ENCODE assay signal across 8 cellular contexts in genomic region chr18:54224379-54225014, GRCh38. TPM values are rescaled to one million over a fixed set of nuclear protein-coding genes. Genes with fewer than 3 reads are reported as not detected.
DNase-seq lines count a peak whose midpoint lies in the region; ATAC-seq, FAIRE-seq and TF ChIP-seq lines count a peak whose summit lies in the region.

A gene with protein sequence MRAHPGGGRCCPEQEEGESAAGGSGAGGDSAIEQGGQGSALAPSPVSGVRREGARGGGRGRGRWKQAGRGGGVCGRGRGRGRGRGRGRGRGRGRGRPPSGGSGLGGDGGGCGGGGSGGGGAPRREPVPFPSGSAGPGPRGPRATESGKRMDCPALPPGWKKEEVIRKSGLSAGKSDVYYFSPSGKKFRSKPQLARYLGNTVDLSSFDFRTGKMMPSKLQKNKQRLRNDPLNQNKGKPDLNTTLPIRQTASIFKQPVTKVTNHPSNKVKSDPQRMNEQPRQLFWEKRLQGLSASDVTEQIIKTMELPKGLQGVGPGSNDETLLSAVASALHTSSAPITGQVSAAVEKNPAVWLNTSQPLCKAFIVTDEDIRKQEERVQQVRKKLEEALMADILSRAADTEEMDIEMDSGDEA (minus strand): TSS chr18:54224669. CDS start chr18:54224559, 110 bp downstream.

- CTCF ChIA-PET in AG04449 (lab: Yijun Ruan, JAX) = interaction anchor here (0.7 to 1.4 kb wide), 2 partner anchors 11 to 46 kb away, joined by 3 to 4 read pairs; no protein-coding TSS in a partner anchor
- CTCF ChIA-PET in mammary epithelial cell (lab: Charles Lee; ENCODE audit: low non-redundant PET) = interaction anchor here (0.6 kb wide), 1 partner anchor 428 kb away, joined by 5 read pairs; no protein-coding TSS in a partner anchor

- H3K9ac ChIP-seq in mammary epithelial cell (ENCODE audit: insufficient read depth, low read length) (peak within 1 kb of the TSS; percentile 94), iPS-20b (ENCODE audit: low read depth, low read length) (peak within 1 kb of the TSS; percentile 68; the same call in 1 of the 2 replicates)

- H3K27ac ChIP-seq in WERI-Rb-1 (peak within 1 kb of the TSS; percentile 52), mammary epithelial cell (ENCODE audit: insufficient read depth, low read depth, low read length) (peak within 1 kb of the TSS; percentile 92), iPS-20b (ENCODE audit: low read length) (peak within 1 kb of the TSS; percentile 45), small intestine (ENCODE audit: low read depth in 1 of 2, low read length in 1 of 2) (peak within 1 kb of the TSS; percentile 68 to 90)

- DNase-seq in AG04449 (ENCODE audit: low read depth, low spot score) (peak; percentile 49), NCI-H2196 treated with DMSO at 0.1 percent for 48 hours (lab: John Stamatoyannopoulos, UW; ENCODE audit: unreplicated experiment) (peak; percentile 89), WERI-Rb-1 (peak; percentile 97), mammary epithelial cell (peak; percentile 94), small intestine (peak; percentile 94)

- FAIRE-seq in small intestine (lab: Jason Lieb, UNC) = no peak

- H3K4me2 ChIP-seq in mammary epithelial cell (ENCODE audit: insufficient read depth, low read depth, low read length) = peak within 1 kb of the TSS; percentile 96

- H2AFZ ChIP-seq in mammary epithelial cell (ENCODE audit: low read depth, low read length) = peak within 1 kb of the TSS; percentile 84

- in situ Hi-C loops in mammary epithelial cell (cut with MboI; ENCODE audit: low sequenced_read_pairs in 2 of 2) = loop anchor here in 1 of 2 donors (10.0 kb wide), 1 partner anchor 50 kb away; no protein-coding TSS in a partner anchor

- dilution Hi-C loops in mammary epithelial cell (cut with HindIII; ENCODE audit: low sequenced_read_pairs) = no loop called here

- TF ChIP-seq CTCF in AG04449 (IDR thresholded peaks at IDR 0.05; ENCODE audit: insufficient read depth, low read length, missing control alignments) = peak; percentile 33
- peak; percentile 27; the same call in 1 of the 2 replicates for TF ChIP-seq CTCF in WERI-Rb-1 (IDR thresholded peaks at IDR 0.05; ENCODE audit: low read depth, low read length)
- peak in 1 of 2 donors; percentile 41 for TF ChIP-seq CTCF in mammary epithelial cell (conservative IDR thresholded peaks at IDR 0.05 in 1 of 2, IDR thresholded peaks at IDR 0.05 in 1 of 2; ENCODE audit: extremely low read depth in 1 of 2, insufficient read depth in 1 of 2, low read depth in 1 of 2, low read length in 2 of 2)

- H4K20me1 ChIP-seq in mammary epithelial cell (ENCODE audit: insufficient read depth, low read length) = peaks cover 3% of the 10 kb centered on the region

- intact Hi-C loops in mammary epithelial cell (cut with micrococcal nuclease) = loop anchor here (1.0 to 5.0 kb wide), 2 partner anchors 23 to 77 kb away; no protein-coding TSS in a partner anchor

- H3K27me3 ChIP-seq in WERI-Rb-1 (ENCODE audit: insufficient read depth, low read depth, severe bottlenecking) (no peaks in the 10 kb centered on the region), mammary epithelial cell (ENCODE audit: insufficient read depth, low read length) (no peaks in the 10 kb centered on the region), iPS-20b (ENCODE audit: insufficient read depth, low read length) (no peaks in the 10 kb centered on the region), small intestine (ENCODE audit: control insufficient read depth in 2 of 2, insufficient read depth in 2 of 2, low read length in 2 of 2) (no peaks in the 10 kb centered on the region)

- H3K4me3 ChIP-seq in AG04449 (ENCODE audit: low read depth, low read length) (peak within 1 kb of the TSS; percentile 90), WERI-Rb-1 (ENCODE audit: low read depth, low read length) (peak within 1 kb of the TSS; percentile 60), mammary epithelial cell (replicated peaks in 1 of 3; ENCODE audit: insufficient read depth in 1 of 3, low read depth in 2 of 3, low read length in 3 of 3) (peak within 1 kb of the TSS; percentile 47 to 82 (median 77)), iPS-20b (ENCODE audit: low read length) (peak within 1 kb of the TSS; percentile 86), small intestine (ENCODE audit: low read depth in 1 of 2, low read length in 2 of 2) (peak within 1 kb of the TSS; percentile 96 to 99)

- H3K9me3 ChIP-seq in WERI-Rb-1 (ENCODE audit: severe bottlenecking) = peaks cover 5% of the 10 kb centered on the region
- no peaks in the 10 kb centered on the region for H3K9me3 ChIP-seq in mammary epithelial cell (replicated peaks; ENCODE audit: insufficient read depth, low read length)
- no peaks in the 10 kb centered on the region for H3K9me3 ChIP-seq in iPS-20b (ENCODE audit: insufficient read depth, low read depth, low read length)
- no peaks in the 10 kb centered on the region for H3K9me3 ChIP-seq in small intestine (ENCODE audit: control insufficient read depth, low read depth)

- peaks cover 20% of the 10 kb centered on the region for H3K4me1 ChIP-seq in mammary epithelial cell (ENCODE audit: insufficient read depth, low read length)
- H3K4me1 ChIP-seq in iPS-20b (ENCODE audit: insufficient read depth, low read length) = peaks cover 12% of the 10 kb centered on the region
- H3K4me1 ChIP-seq in small intestine (ENCODE audit: control insufficient read depth in 2 of 2, insufficient read depth in 1 of 2, low read depth in 1 of 2, low read length in 1 of 2) = peaks cover 5 to 14% of the 10 kb centered on the region in 2 donors

- POLR2A ChIA-PET in AG04449 (lab: Yijun Ruan, JAX) = interaction anchor here (0.5 to 0.9 kb wide), 4 partner anchors 8 to 849 kb away, joined by 3 to 7 read pairs (median 4); no protein-coding TSS in a partner anchor

- H3K79me2 ChIP-seq in mammary epithelial cell (ENCODE audit: insufficient read depth, low read length) = peaks cover 49% of the 10 kb centered on the region

- 3% methylated on average over 39 of the region's 66 CpGs for WGBS in mammary epithelial cell (ENCODE audit: low coverage, missing lambda C conversion rate)
- 1% methylated on average over 26 to 66 of the region's 66 CpGs for WGBS in small intestine, 3 donors

- peak; percentile 66 for ATAC-seq in GM18870 (IDR thresholded peaks at IDR 0.05; ENCODE audit: unreplicated experiment)
- ATAC-seq in HG03135 (IDR thresholded peaks at IDR 0.05; ENCODE audit: unreplicated experiment) = peak; percentile 88

- no TSS peak for BruUV-seq in mammary epithelial cell (replicated peaks; lab: Mats Ljungman, UMichigan)

- H3K36me3 ChIP-seq in WERI-Rb-1 (peaks cover 3% of the 10 kb centered on the region; the same call in 1 of the 2 replicates), mammary epithelial cell (ENCODE audit: insufficient read depth, low read length) (no peaks in the 10 kb centered on the region), iPS-20b (ENCODE audit: insufficient read depth, low read depth, low read length) (0 out of 2 replicates have a peak, but pooled peaks cover 5% of the 10 kb centered on the region), small intestine (ENCODE audit: control insufficient read depth in 2 of 2, insufficient read depth in 2 of 2, low read length in 2 of 2) (no peaks in the 10 kb centered on the region)

RNA-seq across cellular contexts. Expression of the gene that starts here (rescaled TPM):
- 100 to 1,000 TPM in 1 of 2 donors, 10 to 100 TPM in 1; 31.3 to 136 TPM for total RNA-seq in mammary epithelial cell
- polyA plus RNA-seq in mammary epithelial cell (37.9 TPM), small intestine (10 to 100 TPM; 24.0 to 37.6 (median 36.2) TPM)
- 122 TPM for polyA minus RNA-seq in mammary epithelial cell

Comparison
In these comparisons a context has a peak if more than half of its experiments do, and no peak if none do; other contexts are left out.
1. Peak in every context shown above with its lines: DNase-seq, ATAC-seq, H3K4me3 ChIP-seq and H3K27ac ChIP-seq.